In the genomic region with DNA sequence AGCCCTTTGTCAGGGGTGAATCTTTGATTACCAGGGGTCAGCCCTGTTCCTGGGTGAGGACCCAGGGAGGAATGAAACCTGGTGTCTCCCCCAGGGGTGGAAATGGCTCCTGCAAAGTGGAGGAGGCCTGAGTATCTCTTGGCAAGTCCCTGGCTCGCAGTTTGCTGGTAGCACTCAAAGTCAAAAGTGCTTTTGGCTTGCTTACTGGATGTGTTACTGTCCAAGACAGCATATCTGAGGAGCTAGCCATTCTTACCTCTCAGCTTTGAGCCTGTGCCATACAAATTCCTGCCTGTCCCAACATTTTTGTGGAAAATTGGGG, we compare ENCODE assay signal across 9 cellular contexts. TPM values are rescaled to one million over a fixed set of nuclear protein-coding genes. Genes with fewer than 3 reads are reported as not detected.
A peak's percentile ranks its signal among the peaks of the same experiment; 100 is the strongest.
DNase-seq lines count a peak whose midpoint lies in the region; ATAC-seq, FAIRE-seq and TF ChIP-seq lines count a peak whose summit lies in the region.
"Had no signal": no experiment of that assay in that cellular context is flagged by ENCODE, and none has a peak within 500 bp of the region (broad histone marks: within the 10 kb centered on the region; RNA-seq: fewer than 3 reads in every experiment).

No MANE protein-coding gene starts in this region.

- H3K9me3 Mint-ChIP-seq in H9: peaks cover 6 to 14% of the 10 kb centered on the region in 2 experiments; a peak in 4 of 5 replicates
- H3K9me3 Mint-ChIP-seq in activated T-helper 2 cell treated with anti-CD3 and anti-CD28 coated beads, Interferon-gamma antibody, Interleukin-2, Interleukin-4, amounts not matched to agents 10 μg/mL and 5 μg/mL and 100 μg/mL, durations not matched to agents 14 hours and 24 hours and 36 hours: peaks cover 7% of the 10 kb centered on the region

- H3K9me3 ChIP-seq in H9 (ENCODE audit: control insufficient read depth, low read depth, low read length): no peaks in the 10 kb centered on the region
- H3K9me3 ChIP-seq in right cardiac atrium (ENCODE audit: control insufficient read depth, low read length): no peaks in the 10 kb centered on the region
- no peaks in the 10 kb centered on the region for H3K9me3 ChIP-seq in small intestine (ENCODE audit: control insufficient read depth, low read depth)

- H3K4me3 Mint-ChIP-seq in H9: peak overlapping the region in 1 of 2 experiments; percentile 58; a peak in 1 of 5 replicates
- peak overlapping the region; percentile 58 for H3K4me3 Mint-ChIP-seq in activated T-helper 2 cell treated with anti-CD3 and anti-CD28 coated beads, Interferon-gamma antibody, Interleukin-2, Interleukin-4, amounts not matched to agents 10 μg/mL and 5 μg/mL and 100 μg/mL, durations not matched to agents 14 hours and 24 hours and 36 hours (ENCODE audit: low read depth)

- H4K20me1 ChIP-seq in H9 (ENCODE audit: control insufficient read depth, insufficient read depth, insufficient read length): no peaks in the 10 kb centered on the region

- H4K5ac ChIP-seq in H9 (ENCODE audit: insufficient read length, low read depth, low read length): no peak overlapping the region

- no CpG with 5 or more reads among the region's 1 CpG for WGBS in H9 (ENCODE audit: extremely low coverage, insufficient read length, low lambda C conversion rate)
- WGBS in right cardiac atrium: 9% methylated on average over 1 of the region's 1 CpG
- WGBS in small intestine, 3 donors: 6 to 17% (median 13%) methylated on average over 1 of the region's 1 CpG

- ATAC-seq in right cardiac atrium: peak; percentile 42 to 64

- no peak overlapping the region for H3K4ac ChIP-seq in H9 (ENCODE audit: low read depth, low read length)

- H3K23me2 ChIP-seq in H9 (ENCODE audit: insufficient read length, low read depth, low read length, poor library complexity, severe bottlenecking): no peaks in the 10 kb centered on the region

- DNase-seq in H9 (no peak), right cardiac atrium (no peak), small intestine (peak; percentile 32), HTR-8/SVneo (ENCODE audit: insufficient read length, low spot score) (no peak), CD1c-positive myeloid dendritic cell (ENCODE audit: extremely low spot score) (no peak), cerebellum (ENCODE audit: low spot score) (no peak)
- no peak for DNase-seq in activated T-helper 2 cell treated with anti-CD3 and anti-CD28 coated beads, Interferon-gamma antibody, Interleukin-2, Interleukin-4, amounts not matched to agents 10 μg/mL and 5 μg/mL and 100 μg/mL, durations not matched to agents 14 hours and 24 hours and 36 hours (ENCODE audit: low spot score)
- DNase-seq in stimulated activated CD4-positive, alpha-beta T cell treated with anti-CD3 and anti-CD28 coated beads, Interleukin-1b, Interleukin-23, amount 100 ng/mL, for 48 hours: no peak

- peaks cover 5% of the 10 kb centered on the region for H3K79me2 ChIP-seq in H9 (ENCODE audit: insufficient read depth, low read length)

- no peak overlapping the region for H4K91ac ChIP-seq in H9 (ENCODE audit: insufficient read length, low read depth, low read length)

- H3K27ac ChIP-seq in H9 (ENCODE audit: insufficient read length, low read depth, low read length) (no peak overlapping the region), right cardiac atrium (ENCODE audit: low read length) (peak overlapping the region; percentile 4), small intestine (ENCODE audit: low read depth in 1 of 2, low read length in 1 of 2) (peak overlapping the region in 1 of 2 donors; percentile 22)

- no peak overlapping the region for H2AK5ac ChIP-seq in H9 (ENCODE audit: insufficient read length, low read length)

- H3K18ac ChIP-seq in H9 (ENCODE audit: insufficient read length, low read depth, low read length): no peak overlapping the region

- H3K4me2 ChIP-seq in H9 (ENCODE audit: insufficient read depth, insufficient read length, low read length): no peak overlapping the region

- H2BK15ac ChIP-seq in H9 (ENCODE audit: low read depth, low read length): no peak overlapping the region

- H3K4me1 ChIP-seq in H9 (ENCODE audit: insufficient read depth, low read length): peaks cover 6% of the 10 kb centered on the region; the same call in 1 of the 2 replicates
- peaks cover 14% of the 10 kb centered on the region for H3K4me1 ChIP-seq in right cardiac atrium (ENCODE audit: control insufficient read depth, insufficient read depth, low read length)
- H3K4me1 ChIP-seq in small intestine (ENCODE audit: control insufficient read depth in 2 of 2, insufficient read depth in 1 of 2, low read depth in 1 of 2, low read length in 1 of 2): peaks cover 0 to 6% of the 10 kb centered on the region in 2 donors

- no peaks in the 10 kb centered on the region for H3K27me3 Mint-ChIP-seq in H9 (ENCODE audit: low read depth)
- H3K27me3 Mint-ChIP-seq in activated T-helper 2 cell treated with anti-CD3 and anti-CD28 coated beads, Interferon-gamma antibody, Interleukin-2, Interleukin-4, amounts not matched to agents 10 μg/mL and 5 μg/mL and 100 μg/mL, durations not matched to agents 14 hours and 24 hours and 36 hours (ENCODE audit: low read depth): peaks cover 8% of the 10 kb centered on the region

- H3K36me3 Mint-ChIP-seq in H9 (ENCODE audit: insufficient read depth in 1 of 3, low read depth in 3 of 3): peaks cover 17 to 20% (median 19%) of the 10 kb centered on the region in 3 experiments
- H3K36me3 Mint-ChIP-seq in activated T-helper 2 cell treated with anti-CD3 and anti-CD28 coated beads, Interferon-gamma antibody, Interleukin-2, Interleukin-4, amounts not matched to agents 10 μg/mL and 5 μg/mL and 100 μg/mL, durations not matched to agents 14 hours and 24 hours and 36 hours (ENCODE audit: low read depth): no peaks in the 10 kb centered on the region

- no peak overlapping the region for H3K9ac ChIP-seq in H9 (ENCODE audit: extremely low read depth, insufficient read length, low read length)

- H3K56ac ChIP-seq in H9 (ENCODE audit: insufficient read length, low read depth, low read length): no peak overlapping the region

- H3K27me3 ChIP-seq in H9 (ENCODE audit: insufficient read depth, low read length) (no peaks in the 10 kb centered on the region), right cardiac atrium (ENCODE audit: control insufficient read depth, insufficient read depth) (no peaks in the 10 kb centered on the region), small intestine (ENCODE audit: control insufficient read depth in 2 of 2, insufficient read depth in 2 of 2, low read length in 2 of 2) (no peaks in the 10 kb centered on the region)

- H2BK20ac ChIP-seq in H9 (ENCODE audit: low read depth, low read length, poor library complexity, severe bottlenecking): no peak overlapping the region

- no peak overlapping the region for H3T11ph ChIP-seq in H9 (ENCODE audit: low read length)

- no peak overlapping the region for H4K8ac ChIP-seq in H9 (replicated peaks; ENCODE audit: insufficient read length, low read depth, low read length)

- FAIRE-seq in small intestine (lab: Jason Lieb, UNC) (no peak), HTR-8/SVneo (lab: Jason Lieb, UNC) (no peak)

- TF ChIP-seq CTCF in H9 (conservative IDR thresholded peaks at IDR 0.05): no peak

- H2BK5ac ChIP-seq in H9 (ENCODE audit: insufficient read length, low read length): no peak overlapping the region

- no peak overlapping the region for H3K23ac ChIP-seq in H9 (ENCODE audit: insufficient read length, low read depth, low read length)

- H3K4me3 ChIP-seq in right cardiac atrium (ENCODE audit: low read length): peak overlapping the region; percentile 31
- peak overlapping the region in 1 of 2 donors; percentile 4 for H3K4me3 ChIP-seq in small intestine (ENCODE audit: low read depth in 1 of 2, low read length in 2 of 2)
- H3K4me3 ChIP-seq: GM12878 had no signal

- peak overlapping the region in 2 of 3 experiments; percentile 70 to 84; a peak in 3 of 7 replicates for H3K27ac Mint-ChIP-seq in H9
- H3K27ac Mint-ChIP-seq in activated T-helper 2 cell treated with anti-CD3 and anti-CD28 coated beads, Interferon-gamma antibody, Interleukin-2, Interleukin-4, amounts not matched to agents 10 μg/mL and 5 μg/mL and 100 μg/mL, durations not matched to agents 14 hours and 24 hours and 36 hours: peak overlapping the region; percentile 15

- no peak overlapping the region for H2BK120ac ChIP-seq in H9 (ENCODE audit: low read depth, low read length, poor library complexity, severe bottlenecking)

- H2AFZ ChIP-seq in H9 (ENCODE audit: low read length): no peak overlapping the region

- peaks cover 18% of the 10 kb centered on the region for H3K79me1 ChIP-seq in H9 (ENCODE audit: insufficient read depth, low read depth, low read length, poor library complexity, severe bottlenecking)

- H3K4me1 Mint-ChIP-seq in H9: peaks cover 50 to 52% of the 10 kb centered on the region in 2 experiments
- peaks cover 20% of the 10 kb centered on the region for H3K4me1 Mint-ChIP-seq in activated T-helper 2 cell treated with anti-CD3 and anti-CD28 coated beads, Interferon-gamma antibody, Interleukin-2, Interleukin-4, amounts not matched to agents 10 μg/mL and 5 μg/mL and 100 μg/mL, durations not matched to agents 14 hours and 24 hours and 36 hours (ENCODE audit: low read depth)

- no peaks in the 10 kb centered on the region for H3K36me3 ChIP-seq in small intestine (ENCODE audit: control insufficient read depth in 2 of 2, insufficient read depth in 2 of 2, low read length in 2 of 2)

- intact Hi-C loops in activated T-helper 2 cell treated with anti-CD3 and anti-CD28 coated beads, Interferon-gamma antibody, Interleukin-2, Interleukin-4, amounts not matched to agents 10 μg/mL and 5 μg/mL and 100 μg/mL, durations not matched to agents 14 hours and 24 hours and 36 hours (cut with micrococcal nuclease): no loop called here
- intact Hi-C loops in right cardiac atrium (cut with DNase I): loop anchor here in 2 of 4 donors (10.0 kb wide), 2 partner anchors 99 to 149 kb away; no protein-coding TSS in a partner anchor

- H2BK12ac ChIP-seq in H9 (ENCODE audit: insufficient read length, low read depth, low read length): no peak overlapping the region

- no peak overlapping the region for H3K14ac ChIP-seq in H9 (ENCODE audit: insufficient read depth, low read length)

RNA-seq across cellular contexts. Expression of gene ZNF618, which starts 9.9 kb away (rescaled TPM):
- total RNA-seq in H9 (2021) (13.6 and 16.3 TPM in 2 replicates), right cardiac atrium (1 to 10 TPM; 2.6 to 3.3 (median 2.9) TPM), cerebellum (23.9 TPM)
- 0.25 TPM in 2 replicates for total RNA-seq in activated T-helper 2 cell treated with anti-CD3 and anti-CD28 coated beads, Interferon-gamma antibody, Interleukin-2, Interleukin-4, amounts not matched to agents 10 μg/mL and 5 μg/mL and 100 μg/mL, durations not matched to agents 14 hours and 24 hours and 36 hours
- polyA plus RNA-seq in right cardiac atrium (1.4 TPM), small intestine (1 to 10 TPM in 1 of 3 donors, under 1 TPM in 2; 0.22 to 3.0 (median 0.81) TPM)
